In genomic region chr3:100590114-100590839, GRCh38 we compare ENCODE assay signal across 8 cellular contexts. TPM values are rescaled to one million over a fixed set of nuclear protein-coding genes. Genes with fewer than 3 reads are reported as not detected.
DNase-seq lines count a peak whose midpoint lies in the region; ATAC-seq, FAIRE-seq and TF ChIP-seq lines count a peak whose summit lies in the region.

No MANE protein-coding gene starts in this region.

- H3K36me3 ChIP-seq in H1 (ENCODE audit: control insufficient read depth in 2 of 4, insufficient read depth in 4 of 4, low read length in 3 of 4) = no peaks in the 10 kb centered on the region

- peak; percentile 90 for ATAC-seq in GM19395 (IDR thresholded peaks at IDR 0.05; ENCODE audit: unreplicated experiment)
- peak; percentile 82 for ATAC-seq in HG03575 (IDR thresholded peaks at IDR 0.05; ENCODE audit: extremely low read depth, insufficient number of reproducible peaks, low FRiP score, unreplicated experiment)
- peak; percentile 97 for ATAC-seq in activated CD8-positive, alpha-beta T cell treated with anti-CD3 and anti-CD28 coated beads for 36 hours
- peak; percentile 69 for ATAC-seq in stimulated activated memory B cell treated with anti-CD40 and anti-IgM and Interleukin-4, amounts not matched to agents 10 μg/mL and 1 μg/mL and 100 μg/mL, for 72 hours

- TF ChIP-seq EP300 in H1 (IDR thresholded peaks at IDR 0.05; ENCODE audit: borderline replicate concordance in 1 of 2, low read depth in 2 of 2, low read length in 2 of 2) = no peak

- H3K36me3 Mint-ChIP-seq in activated CD8-positive, alpha-beta T cell treated with anti-CD3 and anti-CD28 coated beads for 36 hours (ENCODE audit: low read depth) = no peaks in the 10 kb centered on the region
- H3K36me3 Mint-ChIP-seq in stimulated activated memory B cell treated with anti-CD40 and anti-IgM and Interleukin-4, amounts not matched to agents 10 μg/mL and 1 μg/mL and 100 μg/mL, for 72 hours = no peaks in the 10 kb centered on the region

- H2BK12ac ChIP-seq in H1 (ENCODE audit: low read depth, low read length) = no peak overlapping the region

- no peak overlapping the region for H4K5ac ChIP-seq in H1 (ENCODE audit: insufficient read length, low read depth, low read length)

- intact Hi-C loops in activated CD8-positive, alpha-beta T cell treated with anti-CD3 and anti-CD28 coated beads for 36 hours (cut with micrococcal nuclease) = loop anchor here (1.0 to 2.0 kb wide), 2 partner anchors 127 to 273 kb away; no protein-coding TSS in a partner anchor

- H4K20me1 ChIP-seq in H1 (replicated peaks in 1 of 2; ENCODE audit: control insufficient read depth in 1 of 2, insufficient read depth in 2 of 2, low read length in 2 of 2) = no peaks in the 10 kb centered on the region

- H3K27ac Mint-ChIP-seq in activated CD8-positive, alpha-beta T cell treated with anti-CD3 and anti-CD28 coated beads for 36 hours = no peak overlapping the region
- no peak overlapping the region for H3K27ac Mint-ChIP-seq in stimulated activated memory B cell treated with anti-CD40 and anti-IgM and Interleukin-4, amounts not matched to agents 10 μg/mL and 1 μg/mL and 100 μg/mL, for 72 hours

- no peak overlapping the region for H3K18ac ChIP-seq in H1 (ENCODE audit: extremely low read depth, low read length)

- H3K27me3 ChIP-seq in H1 (replicated peaks in 1 of 4; ENCODE audit: control insufficient read depth in 3 of 4, extremely low read depth in 1 of 4, insufficient read depth in 3 of 4, low read length in 3 of 4) = peaks cover 0 to 1% (median 0%) of the 10 kb centered on the region in 4 experiments; a peak in 1 of 7 replicates

- DNase-seq in CMK (ENCODE audit: low read depth) (peak; percentile 40), NCI-H69 (lab: John Stamatoyannopoulos, UW) (peak; percentile 54), H1 (ENCODE audit: low read depth in 1 of 2, low spot score in 2 of 2) (peak in 1 of 2 experiments; percentile 67), midbrain (lab: John Stamatoyannopoulos, UW) (peak; percentile 79)
- DNase-seq in activated CD8-positive, alpha-beta T cell treated with anti-CD3 and anti-CD28 coated beads for 36 hours = peak; percentile 76

- no peak overlapping the region for H2BK120ac ChIP-seq in H1 (replicated peaks; ENCODE audit: low read depth, low read length)

- POLR2A ChIA-PET in activated CD8-positive, alpha-beta T cell treated with anti-CD3 and anti-CD28 coated beads for 36 hours (lab: Charles Lee) = no interaction called here
- POLR2A ChIA-PET in H1 (lab: Charles Lee; ENCODE audit: partially characterized antibody) = no interaction called here

- no peaks in the 10 kb centered on the region for H3K79me1 ChIP-seq in H1 (ENCODE audit: low read depth, low read length)

- peak overlapping the region in 1 of 2 experiments; percentile 10; a peak in 2 of 4 replicates for H3K4me2 ChIP-seq in H1 (ENCODE audit: insufficient read depth in 1 of 2, low read depth in 2 of 2, low read length in 2 of 2)

- peaks cover 4 to 6% of the 10 kb centered on the region in 2 experiments; a peak in 3 of 4 replicates for H3K9me3 ChIP-seq in H1 (ENCODE audit: insufficient read depth in 2 of 2, low read depth in 1 of 2, low read length in 1 of 2)

- H3K56ac ChIP-seq in H1 (replicated peaks; ENCODE audit: insufficient read length, low read depth, low read length) = no peak overlapping the region

- H3K14ac ChIP-seq in H1 (ENCODE audit: insufficient read length) = no peak overlapping the region

- no peaks in the 10 kb centered on the region for H3K9me3 Mint-ChIP-seq in activated CD8-positive, alpha-beta T cell treated with anti-CD3 and anti-CD28 coated beads for 36 hours
- H3K9me3 Mint-ChIP-seq in stimulated activated memory B cell treated with anti-CD40 and anti-IgM and Interleukin-4, amounts not matched to agents 10 μg/mL and 1 μg/mL and 100 μg/mL, for 72 hours = no peaks in the 10 kb centered on the region

- no peak overlapping the region for H3K9ac ChIP-seq in H1 (replicated peaks in 1 of 4; ENCODE audit: extremely low read depth in 1 of 4, low read depth in 3 of 4, low read length in 3 of 4)

- TF ChIP-seq RAD21 in H1 (IDR thresholded peaks at IDR 0.05 in 1 of 2, conservative IDR thresholded peaks at IDR 0.05 in 1 of 2; ENCODE audit: low read depth in 2 of 2, low read length in 2 of 2) = peak; percentile 91 to 93

- no peak overlapping the region for H3K4me3 Mint-ChIP-seq in activated CD8-positive, alpha-beta T cell treated with anti-CD3 and anti-CD28 coated beads for 36 hours
- H3K4me3 Mint-ChIP-seq in stimulated activated memory B cell treated with anti-CD40 and anti-IgM and Interleukin-4, amounts not matched to agents 10 μg/mL and 1 μg/mL and 100 μg/mL, for 72 hours = peak overlapping the region; percentile 1

- H3K4ac ChIP-seq in H1 (replicated peaks; ENCODE audit: insufficient read length, low read depth, low read length) = no peak overlapping the region

- H2AK5ac ChIP-seq in H1 (ENCODE audit: low read depth, low read length) = no peak overlapping the region

- peak; percentile 83 for TF ChIP-seq CTCF in activated CD8-positive, alpha-beta T cell treated with anti-CD3 and anti-CD28 coated beads for 36 hours (IDR thresholded peaks at IDR 0.05)
- TF ChIP-seq CTCF in H1 (IDR thresholded peaks at IDR 0.05; ENCODE audit: control extremely low read depth in 1 of 3, insufficient read depth in 1 of 3, low read depth in 1 of 3, low read length in 3 of 3) = peak in 2 of 3 experiments; percentile 71 to 92; a peak in 3 of 4 replicates

- H3K23ac ChIP-seq in H1 (ENCODE audit: insufficient read length) = no peak overlapping the region

- no peaks in the 10 kb centered on the region for H3K27me3 Mint-ChIP-seq in activated CD8-positive, alpha-beta T cell treated with anti-CD3 and anti-CD28 coated beads for 36 hours
- H3K27me3 Mint-ChIP-seq in stimulated activated memory B cell treated with anti-CD40 and anti-IgM and Interleukin-4, amounts not matched to agents 10 μg/mL and 1 μg/mL and 100 μg/mL, for 72 hours = no peaks in the 10 kb centered on the region

- H2BK5ac ChIP-seq in H1 (ENCODE audit: low read depth, low read length) = no peak overlapping the region

- WGBS in H1 (ENCODE audit: extremely low coverage in 1 of 2, insufficient coverage in 1 of 2, insufficient read length in 1 of 2, insufficient replicate concordance in 2 of 2, low coverage in 1 of 2, low lambda C conversion rate in 2 of 2, missing lambda C conversion rate in 1 of 2), 2 experiments = 37% methylated on average over 10 of the region's 10 CpGs; no CpG with 5 or more reads in 1 of the 2 experiments

- peak overlapping the region in 1 of 4 experiments; percentile 37; a peak in 1 of 8 replicates for H3K4me3 ChIP-seq in H1 (ENCODE audit: extremely low read depth in 1 of 4, insufficient read depth in 2 of 4, low read depth in 3 of 4, low read length in 4 of 4)

- H4K8ac ChIP-seq in H1 (ENCODE audit: extremely low read depth, insufficient read depth, low read length) = no peak overlapping the region

- TF ChIP-seq POLR2A in H1 (IDR thresholded peaks at IDR 0.05; ENCODE audit: control extremely low read depth in 1 of 2, low read depth in 2 of 2, low read length in 2 of 2) = no peak

- no peak overlapping the region for H4K91ac ChIP-seq in H1 (replicated peaks; ENCODE audit: insufficient read length, low read length)

- H3K4me1 Mint-ChIP-seq in activated CD8-positive, alpha-beta T cell treated with anti-CD3 and anti-CD28 coated beads for 36 hours (ENCODE audit: low read depth) = peaks cover 3% of the 10 kb centered on the region
- H3K4me1 Mint-ChIP-seq in stimulated activated memory B cell treated with anti-CD40 and anti-IgM and Interleukin-4, amounts not matched to agents 10 μg/mL and 1 μg/mL and 100 μg/mL, for 72 hours = peaks cover 5% of the 10 kb centered on the region

- H2BK20ac ChIP-seq in H1 (ENCODE audit: low read length) = no peak overlapping the region

- CTCF ChIA-PET in activated CD8-positive, alpha-beta T cell treated with anti-CD3 and anti-CD28 coated beads for 36 hours (lab: Charles Lee) = interaction anchor here (0.5 to 6.1 kb wide), 32 partner anchors 10 to 547 kb away, joined by 3 to 84 read pairs (median 4); partner anchors contain the start of gene TFG
- CTCF ChIA-PET in H1 (lab: Charles Lee; ENCODE audit: partially characterized antibody) = interaction anchor here (0.6 to 9.8 kb wide), 34 partner anchors 10 to 749 kb away, joined by 3 to 229 read pairs (median 4); partner anchors contain the start of genes LNP1 and TOMM70

- H3K79me2 ChIP-seq in H1 (ENCODE audit: control insufficient read depth in 1 of 2, insufficient read depth in 2 of 2, low read length in 2 of 2) = no peaks in the 10 kb centered on the region

- FAIRE-seq in H1 (lab: Jason Lieb, UNC) = peak; percentile 86

- no peak overlapping the region for H3K27ac ChIP-seq in H1 (ENCODE audit: low read depth, low read length)

- H3K4me1 ChIP-seq in H1 (replicated peaks in 1 of 4; ENCODE audit: control insufficient read depth in 3 of 4, insufficient read depth in 4 of 4, low read length in 3 of 4) = peaks cover 0 to 3% (median 0%) of the 10 kb centered on the region in 4 experiments; a peak in 1 of 7 replicates

- peak overlapping the region; percentile 85 for H2AFZ ChIP-seq in H1 (ENCODE audit: low read length)

- no peaks in the 10 kb centered on the region for H3K23me2 ChIP-seq in H1 (ENCODE audit: low read depth, low read length)

- H2BK15ac ChIP-seq in H1 (ENCODE audit: low read length) = no peak overlapping the region

TF ChIP-seq in H1, 55 proteins besides CTCF, POLR2A, EP300 and RAD21:
- TF ChIP-seq JUND (IDR thresholded peaks at IDR 0.05; ENCODE audit: low read length) (0 out of 2 replicates have a peak, but pooled peaks have one; percentile 12), MAFK (IDR thresholded peaks at IDR 0.05; ENCODE audit: low read depth, low read length) (no peak), PHF8 (conservative IDR thresholded peaks at IDR 0.05; ENCODE audit: low read depth, low read length) (no peak), GTF2F1 (IDR thresholded peaks at IDR 0.05; ENCODE audit: borderline replicate concordance, low read depth, low read length) (no peak), CEBPB (IDR thresholded peaks at IDR 0.05; ENCODE audit: low read depth, low read length) (peak; percentile 93)

RNA-seq across cellular contexts. Expression of gene ADGRG7, which starts 19.1 kb away (rescaled TPM):
- total RNA-seq in activated CD8-positive, alpha-beta T cell treated with anti-CD3 and anti-CD28 coated beads for 36 hours = 10 to 100 TPM; 21.2 to 24.7 TPM
- total RNA-seq in H1 (2021; fragmentation: NEBNext Ultra II Directional; extraction: Animal tissue kit (Norgen Biotek cat#: 25700)) = not detected in 2 replicates
- polyA plus RNA-seq in H1 (2011; rRNA removed) = not detected in 2 replicates
- polyA plus RNA-seq in H1 (2011; cell fraction: cytosol; rRNA removed) = not detected
- polyA plus RNA-seq in H1 (2011; cell fraction: nucleus; rRNA removed) = not detected
- polyA plus RNA-seq in H1 (2012, experiment 1 of 2) = not detected in 4 replicates
- not detected for polyA plus RNA-seq in H1 (2012, experiment 2 of 2)
- not detected for polyA plus RNA-seq in H1 (2013, experiment 1 of 2)
- polyA plus RNA-seq in H1 (2013, experiment 2 of 2) = not detected
- not detected in 2 replicates for polyA minus RNA-seq in H1 (2011; rRNA and poly(A)+ RNA removed)
- not detected for polyA minus RNA-seq in H1 (2011; cell fraction: cytosol; rRNA and poly(A)+ RNA removed)
- not detected for polyA minus RNA-seq in H1 (2011; cell fraction: nucleus; rRNA and poly(A)+ RNA removed)

Comparison
In these comparisons a context has a peak if more than half of its experiments do, and no peak if none do; other contexts are left out.
1. RNA of gene ADGRG7, which starts 19.1 kb away (total RNA-seq): 21.2 to 24.7 TPM in activated CD8-positive, alpha-beta T cell treated with anti-CD3 and anti-CD28 coated beads for 36 hours; not detected in H1; every median in the first group is over 10 times any median in the second.
2. Peak in every context shown above with its lines, with median percentiles within 50 percentile points of each other: ATAC-seq.